In genomic region chr16:68286153-68287074, GRCh38 we compare ENCODE assay signal across 10 cellular contexts. TPM values are rescaled to one million over a fixed set of nuclear protein-coding genes. Genes with fewer than 3 reads are reported as not detected.
DNase-seq lines count a peak whose midpoint lies in the region; ATAC-seq, FAIRE-seq and TF ChIP-seq lines count a peak whose summit lies in the region.
"Had no signal": no experiment of that assay in that cellular context is flagged by ENCODE, and none has a peak within 500 bp of the region (broad histone marks: within the 10 kb centered on the region; RNA-seq: fewer than 3 reads in every experiment).

No MANE protein-coding gene starts in this region.

- TF ChIP-seq CTCF in D721Med (IDR thresholded peaks at IDR 0.05; ENCODE audit: insufficient read depth, missing control alignments): no peak

- peak overlapping the region in 1 of 2 donors; percentile 42 for H3K27ac ChIP-seq in small intestine (ENCODE audit: low read depth in 1 of 2, low read length in 1 of 2)
- H3K27ac ChIP-seq: A549, epithelial cell of prostate had no signal

- FAIRE-seq in small intestine (lab: Jason Lieb, UNC): no peak
- no peak for FAIRE-seq in D721Med (lab: Jason Lieb, UNC)
- FAIRE-seq: A549 had no signal

- peaks cover 0 to 6% of the 10 kb centered on the region in 2 donors for H3K4me1 ChIP-seq in small intestine (ENCODE audit: control insufficient read depth in 2 of 2, insufficient read depth in 1 of 2, low read depth in 1 of 2, low read length in 1 of 2)

- no peaks in the 10 kb centered on the region for H3K27me3 ChIP-seq in small intestine (ENCODE audit: control insufficient read depth in 2 of 2, insufficient read depth in 2 of 2, low read length in 2 of 2)

- H3K9me3 ChIP-seq in small intestine (ENCODE audit: control insufficient read depth, low read depth): no peaks in the 10 kb centered on the region
- H3K9me3 ChIP-seq: A549 had no signal

- peak overlapping the region; percentile 85 for H3K27ac Mint-ChIP-seq in activated CD4-positive, alpha-beta T cell treated with anti-CD3 and anti-CD28 coated beads, Interleukin-2, amount 10 ng/mL, durations not matched to agents 24 days and 14 days
- peak overlapping the region; percentile 74 for H3K27ac Mint-ChIP-seq in central memory CD8-positive, alpha-beta T cell (ENCODE audit: low read depth)

- DNase-seq in activated CD4-positive, alpha-beta T cell treated with anti-CD3 and anti-CD28 coated beads, Interleukin-2, amount 10 ng/mL, durations not matched to agents 24 days and 14 days: peak; percentile 85
- DNase-seq in activated CD4-positive, alpha-beta T cell treated with anti-CD3 and anti-CD28 coated beads for 48 hours: no peak
- peak; percentile 66 for DNase-seq in NOMO-1 treated with dmso at 0.1 percent for 144 hours (lab: John Stamatoyannopoulos, UW; ENCODE audit: unreplicated experiment)
- no peak for DNase-seq in central memory CD8-positive, alpha-beta T cell (ENCODE audit: low spot score in 2 of 2)
- peak; percentile 23 for DNase-seq in small intestine
- DNase-seq in SHP77 treated with DMSO at 0.1 percent for 48 hours (lab: John Stamatoyannopoulos, UW): no peak
- DNase-seq in D721Med (ENCODE audit: insufficient read length, low spot score): no peak

- H3K36me3 ChIP-seq in small intestine (ENCODE audit: control insufficient read depth in 2 of 2, insufficient read depth in 2 of 2, low read length in 2 of 2): peaks cover 2 to 11% of the 10 kb centered on the region in 2 donors

- peaks cover 72% of the 10 kb centered on the region for H3K36me3 Mint-ChIP-seq in activated CD4-positive, alpha-beta T cell treated with anti-CD3 and anti-CD28 coated beads, Interleukin-2, amount 10 ng/mL, durations not matched to agents 24 days and 14 days (ENCODE audit: low read depth)
- H3K36me3 Mint-ChIP-seq in central memory CD8-positive, alpha-beta T cell (ENCODE audit: insufficient read depth): peaks cover 22% of the 10 kb centered on the region

- peak overlapping the region; percentile 80 for H3K4me3 Mint-ChIP-seq in activated CD4-positive, alpha-beta T cell treated with anti-CD3 and anti-CD28 coated beads, Interleukin-2, amount 10 ng/mL, durations not matched to agents 24 days and 14 days
- peak overlapping the region; percentile 66 for H3K4me3 Mint-ChIP-seq in central memory CD8-positive, alpha-beta T cell

- H3K27me3 Mint-ChIP-seq in activated CD4-positive, alpha-beta T cell treated with anti-CD3 and anti-CD28 coated beads, Interleukin-2, amount 10 ng/mL, durations not matched to agents 24 days and 14 days: no peaks in the 10 kb centered on the region
- H3K27me3 Mint-ChIP-seq in central memory CD8-positive, alpha-beta T cell: no peaks in the 10 kb centered on the region

- 71 to 84% (median 80%) methylated on average over 11 to 12 of the region's 12 CpGs for WGBS in small intestine, 3 donors

- intact Hi-C loops in activated CD4-positive, alpha-beta T cell treated with anti-CD3 and anti-CD28 coated beads, Interleukin-2, amount 10 ng/mL, durations not matched to agents 24 days and 14 days (cut with micrococcal nuclease): loop anchor here (1.0 kb wide), 1 partner anchor 21 kb away; no protein-coding TSS in a partner anchor

- H3K4me1 Mint-ChIP-seq in activated CD4-positive, alpha-beta T cell treated with anti-CD3 and anti-CD28 coated beads, Interleukin-2, amount 10 ng/mL, durations not matched to agents 24 days and 14 days: peaks cover 81% of the 10 kb centered on the region
- peaks cover 74% of the 10 kb centered on the region for H3K4me1 Mint-ChIP-seq in central memory CD8-positive, alpha-beta T cell

- peak; percentile 64 for ATAC-seq in central memory CD8-positive, alpha-beta T cell (replicated peaks; ENCODE audit: extremely low read depth, poor library complexity, severe bottlenecking)
- no peak for ATAC-seq in HG03045 (IDR thresholded peaks at IDR 0.05; ENCODE audit: unreplicated experiment)
- ATAC-seq: A549 had no signal

- no peaks in the 10 kb centered on the region for H3K9me3 Mint-ChIP-seq in activated CD4-positive, alpha-beta T cell treated with anti-CD3 and anti-CD28 coated beads, Interleukin-2, amount 10 ng/mL, durations not matched to agents 24 days and 14 days
- H3K9me3 Mint-ChIP-seq in central memory CD8-positive, alpha-beta T cell: no peaks in the 10 kb centered on the region

- no peak overlapping the region for H3K4me3 ChIP-seq in small intestine (ENCODE audit: low read depth in 1 of 2, low read length in 2 of 2)
- H3K4me3 ChIP-seq: A549 had no signal

RNA-seq across cellular contexts. Expression of gene SLC7A6, which starts 22.1 kb away (rescaled TPM):
- total RNA-seq in activated CD4-positive, alpha-beta T cell treated with anti-CD3 and anti-CD28 coated beads, Interleukin-2, amount 10 ng/mL, durations not matched to agents 24 days and 14 days: 103 and 106 TPM in 2 replicates
- polyA plus RNA-seq in small intestine: 1 to 10 TPM; 2.0 to 8.5 (median 4.9) TPM

RNA-seq across cellular contexts. Expression of gene SLC7A6OS, which starts 24.3 kb away (rescaled TPM):
- 22.3 and 27.1 TPM in 2 replicates for total RNA-seq in activated CD4-positive, alpha-beta T cell treated with anti-CD3 and anti-CD28 coated beads, Interleukin-2, amount 10 ng/mL, durations not matched to agents 24 days and 14 days
- 1 to 10 TPM; 3.8 to 6.6 (median 5.1) TPM for polyA plus RNA-seq in small intestine

RNA-seq across cellular contexts. Expression of gene PRMT7, which starts 24.4 kb away (rescaled TPM):
- 69.7 and 72.2 TPM in 2 replicates for total RNA-seq in activated CD4-positive, alpha-beta T cell treated with anti-CD3 and anti-CD28 coated beads, Interleukin-2, amount 10 ng/mL, durations not matched to agents 24 days and 14 days
- polyA plus RNA-seq in small intestine: 10 to 100 TPM; 13.6 to 26.7 (median 13.8) TPM

RNA-seq across cellular contexts. Expression of gene PLA2G15, which starts 41.2 kb away (rescaled TPM):
- total RNA-seq in activated CD4-positive, alpha-beta T cell treated with anti-CD3 and anti-CD28 coated beads, Interleukin-2, amount 10 ng/mL, durations not matched to agents 24 days and 14 days: 7.2 and 8.4 TPM in 2 replicates
- polyA plus RNA-seq in small intestine: 1 to 10 TPM; 5.4 to 7.4 (median 5.7) TPM

RNA-seq across cellular contexts. Expression of gene ESRP2, which starts 50.5 kb away (rescaled TPM):
- total RNA-seq in activated CD4-positive, alpha-beta T cell treated with anti-CD3 and anti-CD28 coated beads, Interleukin-2, amount 10 ng/mL, durations not matched to agents 24 days and 14 days: 0.07 and 0.09 TPM in 2 replicates
- polyA plus RNA-seq in small intestine: 10 to 100 TPM; 14.3 to 21.5 (median 15.9) TPM

Comparison
In these comparisons a context has a peak if more than half of its experiments do, and no peak if none do; other contexts are left out.
1. DNase-seq: peak in activated CD4-positive, alpha-beta T cell treated with anti-CD3 and anti-CD28 coated beads, Interleukin-2, amount 10 ng/mL, durations not matched to agents 24 days and 14 days (single experiment), NOMO-1 treated with dmso at 0.1 percent for 144 hours (single experiment) and small intestine (single experiment); none in activated CD4-positive, alpha-beta T cell treated with anti-CD3 and anti-CD28 coated beads for 48 hours (single experiment), central memory CD8-positive, alpha-beta T cell (0 of 2), SHP77 treated with DMSO at 0.1 percent for 48 hours (single experiment) and D721Med (single experiment).